In genomic region chr18:76986391-76986790, GRCh38 we compare ENCODE assay signal across 19 cellular contexts.
DNase-seq lines count a peak whose midpoint lies in the region; ATAC-seq and TF ChIP-seq lines count a peak whose summit lies in the region.
"Had no signal": no experiment of that assay in that cellular context is flagged by ENCODE, and none has a peak within 500 bp of the region (broad histone marks: within the 10 kb centered on the region; RNA-seq: fewer than 3 reads in every experiment).

No MANE protein-coding gene starts in this region.

- peaks cover 0 to 7% of the 10 kb centered on the region in 2 donors for H3K4me1 ChIP-seq in naive thymus-derived CD4-positive, alpha-beta T cell (ENCODE audit: control insufficient read depth in 2 of 2, insufficient read depth in 2 of 2, low read length in 2 of 2)
- H3K4me1 ChIP-seq: BE2C had no signal

- DNase-seq in T-helper 17 cell, result no peak
- peak; percentile 37 for DNase-seq in left lobe of liver (ENCODE audit: low spot score)
- no peak for DNase-seq in NCI-H187 (lab: John Stamatoyannopoulos, UW)
- DNase-seq in OCI-M1 (lab: John Stamatoyannopoulos, UW), result no peak
- no peak for DNase-seq in NCI-H2227 treated with DMSO at 0.1 percent for 48 hours (lab: John Stamatoyannopoulos, UW)
- DNase-seq in naive thymus-derived CD4-positive, alpha-beta T cell, result no peak
- DNase-seq: BE2C; CD4-positive, alpha-beta T cell; DND-41; GM23248; NCI-H1105; NCI-H1694; NCI-H2107; NCI-H226; NCI-H526; NK-92 treated with Interleukin-12 subunit alpha and Interleukin-12 subunit beta, amount 100 ng/mL, for 24 hours; SIG-M5 had no signal

- H3K27ac ChIP-seq in naive thymus-derived CD4-positive, alpha-beta T cell (ENCODE audit: low read depth, low read length), result no peak overlapping the region
- H3K27ac ChIP-seq: GM23248 had no signal

- no peaks in the 10 kb centered on the region for H3K9me3 Mint-ChIP-seq in stimulated activated memory B cell treated with anti-CD40 and anti-IgM and Interleukin-4, amounts not matched to agents 10 μg/mL and 1 μg/mL and 100 μg/mL, for 72 hours
- peaks cover 0 to 2% (median 0%) of the 10 kb centered on the region in 11 donors for H3K9me3 Mint-ChIP-seq in naive thymus-derived CD4-positive, alpha-beta T cell
- H3K9me3 Mint-ChIP-seq: CD4-positive, alpha-beta T cell had no signal

- ATAC-seq in T-helper 17 cell (no peak), left lobe of liver (no peak)
- ATAC-seq in stimulated activated memory B cell treated with anti-CD40 and anti-IgM and Interleukin-4, amounts not matched to agents 10 μg/mL and 1 μg/mL and 100 μg/mL, for 72 hours, result no peak
- no peak for ATAC-seq in naive thymus-derived CD4-positive, alpha-beta T cell

- no peak for TF ChIP-seq RAD21 in Ishikawa (IDR thresholded peaks at IDR 0.05; ENCODE audit: low read depth)

- peak overlapping the region; percentile 14 for H3K27ac Mint-ChIP-seq in T-helper 17 cell
- H3K27ac Mint-ChIP-seq in stimulated activated memory B cell treated with anti-CD40 and anti-IgM and Interleukin-4, amounts not matched to agents 10 μg/mL and 1 μg/mL and 100 μg/mL, for 72 hours, result peak overlapping the region; percentile 47
- H3K27ac Mint-ChIP-seq in naive thymus-derived CD4-positive, alpha-beta T cell, result no peak overlapping the region
- H3K27ac Mint-ChIP-seq: CD4-positive, alpha-beta T cell had no signal

- H3K4me1 Mint-ChIP-seq in T-helper 17 cell, result peaks cover 18% of the 10 kb centered on the region
- H3K4me1 Mint-ChIP-seq in stimulated activated memory B cell treated with anti-CD40 and anti-IgM and Interleukin-4, amounts not matched to agents 10 μg/mL and 1 μg/mL and 100 μg/mL, for 72 hours, result peaks cover 56% of the 10 kb centered on the region
- peaks cover 4 to 8% (median 6%) of the 10 kb centered on the region in 7 donors for H3K4me1 Mint-ChIP-seq in naive thymus-derived CD4-positive, alpha-beta T cell

- no peaks in the 10 kb centered on the region for H3K36me3 Mint-ChIP-seq in T-helper 17 cell (ENCODE audit: low read depth)
- no peaks in the 10 kb centered on the region for H3K36me3 Mint-ChIP-seq in stimulated activated memory B cell treated with anti-CD40 and anti-IgM and Interleukin-4, amounts not matched to agents 10 μg/mL and 1 μg/mL and 100 μg/mL, for 72 hours
- no peaks in the 10 kb centered on the region for H3K36me3 Mint-ChIP-seq in naive thymus-derived CD4-positive, alpha-beta T cell

- no peaks in the 10 kb centered on the region for H3K36me3 ChIP-seq in naive thymus-derived CD4-positive, alpha-beta T cell (ENCODE audit: control insufficient read depth in 2 of 3, insufficient read depth in 3 of 3, low read length in 3 of 3)
- H3K36me3 ChIP-seq: BE2C had no signal

- no peak overlapping the region for H3K4me3 ChIP-seq in naive thymus-derived CD4-positive, alpha-beta T cell (ENCODE audit: low read length)
- H3K4me3 ChIP-seq: GM23248 had no signal

- no peak for TF ChIP-seq EP300 in Ishikawa (IDR thresholded peaks at IDR 0.05; ENCODE audit: borderline replicate concordance)

- CTCF ChIA-PET in naive thymus-derived CD4-positive, alpha-beta T cell (lab: Charles Lee), result no interaction called here

- peaks cover 2% of the 10 kb centered on the region for H3K9me3 ChIP-seq in T-helper 17 cell (ENCODE audit: control insufficient read depth, low read length, poor library complexity, severe bottlenecking)
- no peaks in the 10 kb centered on the region for H3K9me3 ChIP-seq in naive thymus-derived CD4-positive, alpha-beta T cell (ENCODE audit: control insufficient read depth in 2 of 3, low read length in 3 of 3)
- H3K9me3 ChIP-seq: BE2C had no signal

- H3K27me3 ChIP-seq in naive thymus-derived CD4-positive, alpha-beta T cell (ENCODE audit: control insufficient read depth in 2 of 2, insufficient read depth in 2 of 2, low read length in 2 of 2), result no peaks in the 10 kb centered on the region
- H3K27me3 ChIP-seq: BE2C had no signal

- intact Hi-C loops in naive thymus-derived CD4-positive, alpha-beta T cell (cut with micrococcal nuclease), result no loop called here

- POLR2A ChIA-PET in naive thymus-derived CD4-positive, alpha-beta T cell (lab: Charles Lee), result no interaction called here

- no peak overlapping the region for H3K4me3 Mint-ChIP-seq in T-helper 17 cell
- H3K4me3 Mint-ChIP-seq in stimulated activated memory B cell treated with anti-CD40 and anti-IgM and Interleukin-4, amounts not matched to agents 10 μg/mL and 1 μg/mL and 100 μg/mL, for 72 hours, result no peak overlapping the region
- no peak overlapping the region for H3K4me3 Mint-ChIP-seq in naive thymus-derived CD4-positive, alpha-beta T cell
- H3K4me3 Mint-ChIP-seq: CD4-positive, alpha-beta T cell had no signal

- H3K27me3 Mint-ChIP-seq in T-helper 17 cell, result no peaks in the 10 kb centered on the region
- H3K27me3 Mint-ChIP-seq in stimulated activated memory B cell treated with anti-CD40 and anti-IgM and Interleukin-4, amounts not matched to agents 10 μg/mL and 1 μg/mL and 100 μg/mL, for 72 hours, result no peaks in the 10 kb centered on the region
- H3K27me3 Mint-ChIP-seq in naive thymus-derived CD4-positive, alpha-beta T cell, result peaks cover 0 to 4% (median 0%) of the 10 kb centered on the region in 5 donors
- H3K27me3 Mint-ChIP-seq: CD4-positive, alpha-beta T cell had no signal

TF ChIP-seq in Ishikawa, 13 proteins besides CTCF, POLR2A, EP300 and RAD21:
- peak; percentile 26; the same call in 1 of the 2 replicates for TF ChIP-seq NFIC (IDR thresholded peaks at IDR 0.05)
- TF ChIP-seq TEAD4 (IDR thresholded peaks at IDR 0.05), result no peak
- 0 out of 2 replicates have a peak, but pooled peaks have one; percentile 6 for TF ChIP-seq CEBPB (IDR thresholded peaks at IDR 0.05)
- TF ChIP-seq ZBTB7A (IDR thresholded peaks at IDR 0.05; ENCODE audit: low read depth), result no peak
- TF ChIP-seq, protein P1, sequence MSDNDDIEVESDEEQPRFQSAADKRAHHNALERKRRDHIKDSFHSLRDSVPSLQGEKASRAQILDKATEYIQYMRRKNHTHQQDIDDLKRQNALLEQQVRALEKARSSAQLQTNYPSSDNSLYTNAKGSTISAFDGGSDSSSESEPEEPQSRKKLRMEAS (IDR thresholded peaks at IDR 0.05), result 0 out of 2 replicates have a peak, but pooled peaks have one; percentile 13
- no peak for TF ChIP-seq TAF1 (IDR thresholded peaks at IDR 0.05; ENCODE audit: low read depth)
- no peak for TF ChIP-seq FOXM1 (IDR thresholded peaks at IDR 0.05; ENCODE audit: borderline replicate concordance, low read depth)

Comparison
In these comparisons a context has a peak if more than half of its experiments do, and no peak if none do; other contexts are left out.
1. H3K27ac Mint-ChIP-seq: peak in T-helper 17 cell (single experiment) and stimulated activated memory B cell treated with anti-CD40 and anti-IgM and Interleukin-4, amounts not matched to agents 10 μg/mL and 1 μg/mL and 100 μg/mL, for 72 hours (single experiment); none in naive thymus-derived CD4-positive, alpha-beta T cell (0 of 9).